ENCODE assay signal across 26 cellular contexts in genomic region chr2:29443086-29443485, GRCh38.
DNase-seq lines count a peak whose midpoint lies in the region; ATAC-seq, FAIRE-seq and TF ChIP-seq lines count a peak whose summit lies in the region.
"Had no signal": no experiment of that assay in that cellular context is flagged by ENCODE, and none has a peak within 500 bp of the region (broad histone marks: within the 10 kb centered on the region; RNA-seq: fewer than 3 reads in every experiment).

No MANE protein-coding gene starts in this region.

- CTCF ChIA-PET in SK-N-SH (lab: Yijun Ruan, JAX), result interaction anchor here (1.5 kb wide), 1 partner anchor 33 kb away, joined by 3 read pairs; no protein-coding TSS in a partner anchor

- TF ChIP-seq CTCF in keratinocyte (optimal IDR thresholded peaks at IDR 0.05 in 1 of 3, IDR thresholded peaks at IDR 0.05 in 1 of 3, conservative IDR thresholded peaks at IDR 0.05 in 1 of 3; ENCODE audit: extremely low read depth in 1 of 3, insufficient read depth in 2 of 3, low read length in 3 of 3) (no peak), GM10266 (IDR thresholded peaks at IDR 0.05; ENCODE audit: control insufficient read depth, insufficient read depth, low read depth, missing control alignments) (no peak), SK-N-SH (IDR thresholded peaks at IDR 0.05) (no peak)

- 34% methylated on average over 6 of the region's 6 CpGs for WGBS in SK-N-SH (ENCODE audit: low lambda C conversion rate)

- H3K9me3 ChIP-seq in keratinocyte (ENCODE audit: control insufficient read depth, low read depth, low read length) (no peaks in the 10 kb centered on the region), SK-N-SH (no peaks in the 10 kb centered on the region)
- H3K9me3 ChIP-seq: Caco-2, MG63, ovary, tibial nerve had no signal

- dilution Hi-C loops in keratinocyte (cut with MboI; ENCODE audit: extremely low pct_ligation_motif_present, low sequenced_read_pairs), result no loop called here

- TF ChIP-seq RAD21 in SK-N-SH (IDR thresholded peaks at IDR 0.05; ENCODE audit: low read length), result no peak

- H3K9ac ChIP-seq in keratinocyte (ENCODE audit: control insufficient read depth, extremely low read depth, insufficient read depth, low read length) (no peak overlapping the region), SK-N-SH (no peak overlapping the region)

- ATAC-seq in GM18907 (IDR thresholded peaks at IDR 0.05; ENCODE audit: unreplicated experiment), result no peak
- ATAC-seq: activated naive CD8-positive, alpha-beta T cell treated with anti-CD3 and anti-CD28 coated beads, Interleukin-2, amount 50 U/mL, for 24 hours; HCT116; naive thymus-derived CD8-positive, alpha-beta T cell had no signal

- H3K9me1 ChIP-seq in keratinocyte (ENCODE audit: control insufficient read depth, extremely low read depth, insufficient read depth, low read length), result no peaks in the 10 kb centered on the region

- H3K4me1 ChIP-seq in keratinocyte (ENCODE audit: control insufficient read depth, extremely low read depth, insufficient read depth, low read length) (peaks cover 13% of the 10 kb centered on the region), SK-N-SH (ENCODE audit: control insufficient read depth in 1 of 2, insufficient read depth in 2 of 2, low read depth in 1 of 2, low read length in 1 of 2) (peaks cover 0 to 48% of the 10 kb centered on the region in 2 experiments; a peak in 3 of 4 replicates)
- H3K4me1 ChIP-seq: Caco-2, tibial nerve had no signal

- H3K27ac ChIP-seq in keratinocyte (ENCODE audit: control insufficient read depth, insufficient read depth, low read length) (peak overlapping the region; percentile 22), SK-N-SH (ENCODE audit: low read depth in 2 of 2, low read length in 1 of 2) (peak overlapping the region in 1 of 2 experiments; percentile 48; a peak in 2 of 4 replicates)
- H3K27ac ChIP-seq: brain microvascular endothelial cell, coronary artery, HL-60, ovary, tibial nerve, VCaP had no signal

- H3K4me3 ChIP-seq in keratinocyte (ENCODE audit: control insufficient read depth in 2 of 3, extremely low read depth in 1 of 3, insufficient read depth in 2 of 3, low read depth in 1 of 3, low read length in 3 of 3), result no peak overlapping the region
- no peak overlapping the region; a peak in 1 of 4 replicates for H3K4me3 ChIP-seq in SK-N-SH (ENCODE audit: low read depth in 2 of 2, low read length in 1 of 2)
- H3K4me3 ChIP-seq: coronary artery, MG63, ovary, tibial nerve had no signal

- H3K4me2 ChIP-seq in keratinocyte (ENCODE audit: control insufficient read depth, extremely low read depth, insufficient read depth, low read depth, low read length), result peak overlapping the region; percentile 29
- no peak overlapping the region for H3K4me2 ChIP-seq in SK-N-SH

- POLR2A ChIA-PET in SK-N-SH (lab: Yijun Ruan, JAX), result no interaction called here

- H3K27me3 ChIP-seq in keratinocyte (ENCODE audit: control insufficient read depth, extremely low read depth, insufficient read depth, low read length) (no peaks in the 10 kb centered on the region), SK-N-SH (ENCODE audit: insufficient read depth) (no peaks in the 10 kb centered on the region)
- H3K27me3 ChIP-seq: brain microvascular endothelial cell, MG63, ovary, tibial nerve had no signal

- no peaks in the 10 kb centered on the region for H3K9me2 ChIP-seq in SK-N-SH

- peak; percentile 97 for DNase-seq in DMS79 (lab: John Stamatoyannopoulos, UW)
- peak; percentile 95 for DNase-seq in NCI-H1105 treated with DMSO at 0.1 percent for 48 hours (lab: John Stamatoyannopoulos, UW)
- peak; percentile 96 for DNase-seq in NCI-H524 treated with DMSO at 0.1 percent for 48 hours (lab: John Stamatoyannopoulos, UW)
- no peak for DNase-seq in keratinocyte (ENCODE audit: low read depth, low spot score)
- no peak for DNase-seq in GM10266 (ENCODE audit: extremely low spot score)
- DNase-seq in SK-N-SH, result no peak
- DNase-seq: activated CD4-positive, alpha-beta T cell treated with anti-CD3 and anti-CD28 coated beads, Interleukin-2, amount 50 U/mL, for 1 hour; activated CD8-positive, alpha-beta memory T cell treated with anti-CD3 and anti-CD28 coated beads, Interleukin-2, amount 50 U/mL, for 4 hours; activated naive CD8-positive, alpha-beta T cell treated with anti-CD3 and anti-CD28 coated beads, Interleukin-2, amount 50 U/mL, for 24 hours; brain microvascular endothelial cell; Caco-2; GF-D8; kidney; MG63; naive thymus-derived CD8-positive, alpha-beta T cell; NCI-H2081 treated with DMSO at 0.1 percent for 48 hours; ovary; stimulated activated CD4-positive, alpha-beta T cell treated with anti-CD3 and anti-CD28 coated beads, Interleukin-1b, Interleukin-23, amount 100 ng/mL, for 48 hours; stimulated activated naive CD4-positive, alpha-beta T cell treated with Interleukin-2 at 50 U/mL for 16 hours had no signal

- H4K20me1 ChIP-seq in keratinocyte (ENCODE audit: control insufficient read depth, extremely low read depth, insufficient read depth, low read length) (no peaks in the 10 kb centered on the region), SK-N-SH (ENCODE audit: insufficient read depth) (no peaks in the 10 kb centered on the region)

- no peaks in the 10 kb centered on the region for H3F3A ChIP-seq in SK-N-SH (replicated peaks; ENCODE audit: insufficient read depth)

- FAIRE-seq in keratinocyte (lab: Jason Lieb, UNC), result peak; percentile 49
- FAIRE-seq: GM12891, kidney had no signal

- no peak overlapping the region for H2AFZ ChIP-seq in keratinocyte (ENCODE audit: control insufficient read depth, low read length)
- H2AFZ ChIP-seq in SK-N-SH (ENCODE audit: low read depth), result no peak overlapping the region

- H3K36me3 ChIP-seq in keratinocyte (ENCODE audit: control insufficient read depth in 2 of 2, extremely low read depth in 1 of 2, insufficient read depth in 2 of 2, low read length in 2 of 2) (no peaks in the 10 kb centered on the region), SK-N-SH (replicated peaks in 1 of 2; ENCODE audit: control insufficient read depth in 1 of 2, insufficient read depth in 2 of 2, low read length in 1 of 2) (no peaks in the 10 kb centered on the region)
- H3K36me3 ChIP-seq: brain microvascular endothelial cell, MG63, ovary, tibial nerve had no signal

- TF ChIP-seq EP300 in SK-N-SH (IDR thresholded peaks at IDR 0.05; ENCODE audit: borderline replicate concordance in 1 of 2, low read depth in 1 of 2, low read length in 1 of 2), result no peak

- H3K79me2 ChIP-seq in keratinocyte (ENCODE audit: control insufficient read depth, insufficient read depth, low read length), result no peaks in the 10 kb centered on the region
- H3K79me2 ChIP-seq in SK-N-SH (ENCODE audit: insufficient read depth), result no peaks in the 10 kb centered on the region

TF ChIP-seq in SK-N-SH, 30 proteins besides CTCF, POLR2A, EP300 and RAD21:
- TF ChIP-seq USF2 (IDR thresholded peaks at IDR 0.05; ENCODE audit: borderline replicate concordance, low read depth, low read length), result no peak
- TF ChIP-seq CHD2 (IDR thresholded peaks at IDR 0.05; ENCODE audit: low read length, partially characterized antibody), result no peak
- no peak for TF ChIP-seq ELF1 (IDR thresholded peaks at IDR 0.05)
- TF ChIP-seq MAX (IDR thresholded peaks at IDR 0.05; ENCODE audit: low read depth), result no peak
- TF ChIP-seq JUND (IDR thresholded peaks at IDR 0.05), result no peak
- TF ChIP-seq NFIC (IDR thresholded peaks at IDR 0.05; ENCODE audit: borderline replicate concordance), result no peak
- TF ChIP-seq SMC3 (IDR thresholded peaks at IDR 0.05; ENCODE audit: low read depth, low read length), result no peak
- TF ChIP-seq ZBTB33 (IDR thresholded peaks at IDR 0.05; ENCODE audit: borderline replicate concordance, low read depth), result no peak
- TF ChIP-seq MEF2A (IDR thresholded peaks at IDR 0.05; ENCODE audit: borderline replicate concordance, low read depth), result no peak
- no peak for TF ChIP-seq EZH2phosphoT487 (IDR thresholded peaks at IDR 0.05; ENCODE audit: borderline replicate concordance, low read depth)
- no peak for TF ChIP-seq FOSL2 (IDR thresholded peaks at IDR 0.05; ENCODE audit: borderline replicate concordance, low read depth)
- no peak for TF ChIP-seq RCOR1 (IDR thresholded peaks at IDR 0.05; ENCODE audit: low read length)

Comparison
In these comparisons a context has a peak if more than half of its experiments do, and no peak if none do; other contexts are left out.
1. DNase-seq: peak in DMS79 (single experiment), NCI-H1105 treated with DMSO at 0.1 percent for 48 hours (single experiment) and NCI-H524 treated with DMSO at 0.1 percent for 48 hours (single experiment); none in keratinocyte (single experiment), GM10266 (single experiment) and SK-N-SH (single experiment).